In the genomic region with DNA sequence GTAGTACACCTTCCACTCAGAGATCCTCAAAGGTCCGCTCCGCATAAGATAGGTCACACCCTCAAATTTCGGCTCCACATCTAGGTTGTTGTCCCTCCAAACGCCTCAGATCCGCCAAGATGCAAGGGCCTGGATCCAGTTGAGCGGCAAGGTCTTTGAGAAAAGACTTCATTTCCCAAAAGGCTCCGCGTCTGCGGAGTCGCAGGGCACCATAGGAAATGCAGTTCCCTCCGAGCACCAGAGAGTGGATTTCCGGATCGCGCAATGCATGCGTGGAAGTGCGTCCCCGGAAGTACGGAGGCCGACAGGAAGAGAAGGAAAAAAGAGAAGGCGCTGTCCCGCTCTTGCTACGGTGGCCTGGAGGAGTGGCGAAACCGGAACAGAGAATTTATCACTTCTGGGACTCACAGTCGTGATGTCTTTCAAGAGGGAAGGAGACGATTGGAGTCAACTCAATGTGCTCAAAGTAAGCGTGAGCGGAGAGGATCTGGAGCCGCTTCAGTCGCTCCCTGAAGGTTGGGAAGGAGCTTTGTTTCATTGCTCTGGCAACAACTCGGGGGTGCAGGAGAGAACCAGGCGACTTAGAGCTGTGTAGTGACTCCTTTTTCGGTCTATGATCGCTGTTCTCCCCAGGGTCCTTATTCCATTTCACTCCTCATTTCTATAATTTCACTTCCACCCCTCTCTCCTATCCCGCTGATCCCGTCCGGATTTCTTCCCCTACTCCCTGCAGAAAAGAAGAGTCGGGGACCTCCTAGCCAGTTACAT, we compare ENCODE assay signal across 1 cellular context.
TF ChIP-seq lines count a peak whose summit lies in the region.

A gene with protein sequence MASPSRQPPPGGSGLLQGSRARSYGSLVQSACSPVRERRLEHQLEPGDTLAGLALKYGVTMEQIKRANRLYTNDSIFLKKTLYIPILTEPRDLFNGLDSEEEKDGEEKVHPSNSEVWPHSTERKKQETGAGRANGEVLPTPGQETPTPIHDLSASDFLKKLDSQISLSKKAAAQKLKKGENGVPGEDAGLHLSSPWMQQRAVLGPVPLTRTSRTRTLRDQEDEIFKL (minus strand): TSS at position 165 of the 768 bp plus-strand sequence. CDS start 644 bp downstream, outside the sequence.
A gene with protein sequence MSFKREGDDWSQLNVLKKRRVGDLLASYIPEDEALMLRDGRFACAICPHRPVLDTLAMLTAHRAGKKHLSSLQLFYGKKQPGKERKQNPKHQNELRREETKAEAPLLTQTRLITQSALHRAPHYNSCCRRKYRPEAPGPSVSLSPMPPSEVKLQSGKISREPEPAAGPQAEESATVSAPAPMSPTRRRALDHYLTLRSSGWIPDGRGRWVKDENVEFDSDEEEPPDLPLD (plus strand): TSS at position 407 of the 768 bp plus-strand sequence. CDS start 9 bp downstream, at position 416.

TF ChIP-seq in HepG2, 621 proteins besides CTCF, POLR2A, EP300 and RAD21 (continued from another document and continues in another):
- TF ChIP-seq, protein P1, sequence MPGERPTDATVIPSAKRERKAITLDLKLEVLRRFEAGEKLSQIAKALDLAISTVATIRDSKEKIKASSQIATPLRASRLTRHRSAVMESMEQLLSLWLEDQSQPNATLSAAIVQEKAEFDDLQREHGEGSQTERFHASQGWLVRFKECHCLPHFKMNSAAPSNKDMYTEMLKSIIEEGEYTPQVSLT (CRISPR knock-in tag; IDR thresholded peaks at IDR 0.05; ENCODE audit: borderline replicate concordance, low read depth): peak; percentile 94; the same call in 1 of the 2 replicates
- TF ChIP-seq, protein P2, sequence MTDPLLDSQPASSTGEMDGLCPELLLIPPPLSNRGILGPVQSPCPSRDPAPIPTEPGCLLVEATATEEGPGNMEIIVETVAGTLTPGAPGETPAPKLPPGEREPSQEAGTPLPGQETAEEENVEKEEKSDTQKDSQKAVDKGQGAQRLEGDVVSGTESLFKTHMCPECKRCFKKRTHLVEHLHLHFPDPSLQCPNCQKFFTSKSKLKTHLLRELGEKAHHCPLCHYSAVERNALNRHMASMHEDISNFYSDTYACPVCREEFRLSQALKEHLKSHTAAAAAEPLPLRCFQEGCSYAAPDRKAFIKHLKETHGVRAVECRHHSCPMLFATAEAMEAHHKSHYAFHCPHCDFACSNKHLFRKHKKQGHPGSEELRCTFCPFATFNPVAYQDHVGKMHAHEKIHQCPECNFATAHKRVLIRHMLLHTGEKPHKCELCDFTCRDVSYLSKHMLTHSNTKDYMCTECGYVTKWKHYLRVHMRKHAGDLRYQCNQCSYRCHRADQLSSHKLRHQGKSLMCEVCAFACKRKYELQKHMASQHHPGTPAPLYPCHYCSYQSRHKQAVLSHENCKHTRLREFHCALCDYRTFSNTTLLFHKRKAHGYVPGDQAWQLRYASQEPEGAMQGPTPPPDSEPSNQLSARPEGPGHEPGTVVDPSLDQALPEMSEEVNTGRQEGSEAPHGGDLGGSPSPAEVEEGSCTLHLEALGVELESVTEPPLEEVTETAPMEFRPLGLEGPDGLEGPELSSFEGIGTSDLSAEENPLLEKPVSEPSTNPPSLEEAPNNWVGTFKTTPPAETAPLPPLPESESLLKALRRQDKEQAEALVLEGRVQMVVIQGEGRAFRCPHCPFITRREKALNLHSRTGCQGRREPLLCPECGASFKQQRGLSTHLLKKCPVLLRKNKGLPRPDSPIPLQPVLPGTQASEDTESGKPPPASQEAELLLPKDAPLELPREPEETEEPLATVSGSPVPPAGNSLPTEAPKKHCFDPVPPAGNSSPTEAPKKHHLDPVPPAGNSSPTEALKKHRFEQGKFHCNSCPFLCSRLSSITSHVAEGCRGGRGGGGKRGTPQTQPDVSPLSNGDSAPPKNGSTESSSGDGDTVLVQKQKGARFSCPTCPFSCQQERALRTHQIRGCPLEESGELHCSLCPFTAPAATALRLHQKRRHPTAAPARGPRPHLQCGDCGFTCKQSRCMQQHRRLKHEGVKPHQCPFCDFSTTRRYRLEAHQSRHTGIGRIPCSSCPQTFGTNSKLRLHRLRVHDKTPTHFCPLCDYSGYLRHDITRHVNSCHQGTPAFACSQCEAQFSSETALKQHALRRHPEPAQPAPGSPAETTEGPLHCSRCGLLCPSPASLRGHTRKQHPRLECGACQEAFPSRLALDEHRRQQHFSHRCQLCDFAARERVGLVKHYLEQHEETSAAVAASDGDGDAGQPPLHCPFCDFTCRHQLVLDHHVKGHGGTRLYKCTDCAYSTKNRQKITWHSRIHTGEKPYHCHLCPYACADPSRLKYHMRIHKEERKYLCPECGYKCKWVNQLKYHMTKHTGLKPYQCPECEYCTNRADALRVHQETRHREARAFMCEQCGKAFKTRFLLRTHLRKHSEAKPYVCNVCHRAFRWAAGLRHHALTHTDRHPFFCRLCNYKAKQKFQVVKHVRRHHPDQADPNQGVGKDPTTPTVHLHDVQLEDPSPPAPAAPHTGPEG (CRISPR knock-in tag; IDR thresholded peaks at IDR 0.05): 0 out of 2 replicates have a peak, but pooled peaks have one; percentile 72
- TF ChIP-seq POGZ (CRISPR knock-in tag; IDR thresholded peaks at IDR 0.05) (peak; percentile 87), ZNF3 (CRISPR knock-in tag; IDR thresholded peaks at IDR 0.05) (no peak), ZNF260 (CRISPR knock-in tag; IDR thresholded peaks at IDR 0.05; ENCODE audit: borderline replicate concordance, low read depth) (no peak), SMAD9 (CRISPR knock-in tag; IDR thresholded peaks at IDR 0.05) (no peak), ZSCAN29 (CRISPR knock-in tag; conservative IDR thresholded peaks at IDR 0.05) (peak; percentile 70; the same call in 1 of the 2 replicates), ZNF720 (CRISPR knock-in tag; IDR thresholded peaks at IDR 0.05) (no peak), ZNF75D (CRISPR knock-in tag; IDR thresholded peaks at IDR 0.05; ENCODE audit: borderline replicate concordance) (no peak), JUN (CRISPR knock-in tag; IDR thresholded peaks at IDR 0.05) (0 out of 2 replicates have a peak, but pooled peaks have one; percentile 28), ZNF256 (CRISPR knock-in tag; conservative IDR thresholded peaks at IDR 0.05) (peak; percentile 80), GPN1 (CRISPR knock-in tag; IDR thresholded peaks at IDR 0.05; ENCODE audit: borderline replicate concordance) (no peak), RBM22 (optimal IDR thresholded peaks at IDR 0.05; ENCODE audit: low read length) (no peak), PLRG1 (conservative IDR thresholded peaks at IDR 0.05) (no peak), NFIC (IDR thresholded peaks at IDR 0.05; ENCODE audit: low read length) (peak; percentile 51; the same call in 1 of the 2 replicates), PHB2 (IDR thresholded peaks at IDR 0.05; ENCODE audit: partially characterized antibody) (no peak), KDM5A (IDR thresholded peaks at IDR 0.05; ENCODE audit: borderline replicate concordance, low read length) (peak; percentile 96), KDM1A (CRISPR knock-in tag; IDR thresholded peaks at IDR 0.05) (no peak), TBX3 (IDR thresholded peaks at IDR 0.05; ENCODE audit: borderline replicate concordance) (0 out of 2 replicates have a peak, but pooled peaks have one; percentile 16), ZNF296 (CRISPR knock-in tag; conservative IDR thresholded peaks at IDR 0.05) (no peak), RARA (CRISPR knock-in tag; IDR thresholded peaks at IDR 0.05) (no peak), ARID2 (CRISPR knock-in tag; IDR thresholded peaks at IDR 0.05; ENCODE audit: borderline replicate concordance) (no peak), SP5 (CRISPR knock-in tag; IDR thresholded peaks at IDR 0.05; ENCODE audit: borderline replicate concordance, low read depth) (no peak; the same call in 1 of the 2 replicates), ZFP41 (CRISPR knock-in tag; IDR thresholded peaks at IDR 0.05; ENCODE audit: borderline replicate concordance) (0 out of 2 replicates have a peak, but pooled peaks have one; percentile 2), ZSCAN12 (CRISPR knock-in tag; IDR thresholded peaks at IDR 0.05) (0 out of 2 replicates have a peak, but pooled peaks have one; percentile 57), PHF5A (CRISPR knock-in tag; IDR thresholded peaks at IDR 0.05; ENCODE audit: low read depth, unreplicated experiment) (no peak), ELF3 (CRISPR knock-in tag; IDR thresholded peaks at IDR 0.05) (peak; percentile 95), ZMYM2 (CRISPR knock-in tag; IDR thresholded peaks at IDR 0.05) (no peak), PCBP1 (IDR thresholded peaks at IDR 0.05; ENCODE audit: borderline replicate concordance, low read depth, low read length) (0 out of 2 replicates have a peak, but pooled peaks have one; percentile 59)
- TF ChIP-seq, protein P3, sequence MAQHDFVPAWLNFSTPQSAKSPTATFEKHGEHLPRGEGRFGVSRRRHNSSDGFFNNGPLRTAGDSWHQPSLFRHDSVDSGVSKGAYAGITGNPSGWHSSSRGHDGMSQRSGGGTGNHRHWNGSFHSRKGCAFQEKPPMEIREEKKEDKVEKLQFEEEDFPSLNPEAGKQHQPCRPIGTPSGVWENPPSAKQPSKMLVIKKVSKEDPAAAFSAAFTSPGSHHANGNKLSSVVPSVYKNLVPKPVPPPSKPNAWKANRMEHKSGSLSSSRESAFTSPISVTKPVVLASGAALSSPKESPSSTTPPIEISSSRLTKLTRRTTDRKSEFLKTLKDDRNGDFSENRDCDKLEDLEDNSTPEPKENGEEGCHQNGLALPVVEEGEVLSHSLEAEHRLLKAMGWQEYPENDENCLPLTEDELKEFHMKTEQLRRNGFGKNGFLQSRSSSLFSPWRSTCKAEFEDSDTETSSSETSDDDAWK (CRISPR knock-in tag; IDR thresholded peaks at IDR 0.05): no peak
- TF ChIP-seq, protein P4, sequence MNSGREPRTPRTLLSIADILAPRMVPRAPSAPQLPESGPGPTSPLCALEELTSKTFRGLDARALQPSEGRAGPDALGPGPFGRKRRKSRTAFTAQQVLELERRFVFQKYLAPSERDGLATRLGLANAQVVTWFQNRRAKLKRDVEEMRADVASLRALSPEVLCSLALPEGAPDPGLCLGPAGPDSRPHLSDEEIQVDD (CRISPR knock-in tag; IDR thresholded peaks at IDR 0.05; ENCODE audit: borderline replicate concordance): no peak
- TF ChIP-seq, protein P5, sequence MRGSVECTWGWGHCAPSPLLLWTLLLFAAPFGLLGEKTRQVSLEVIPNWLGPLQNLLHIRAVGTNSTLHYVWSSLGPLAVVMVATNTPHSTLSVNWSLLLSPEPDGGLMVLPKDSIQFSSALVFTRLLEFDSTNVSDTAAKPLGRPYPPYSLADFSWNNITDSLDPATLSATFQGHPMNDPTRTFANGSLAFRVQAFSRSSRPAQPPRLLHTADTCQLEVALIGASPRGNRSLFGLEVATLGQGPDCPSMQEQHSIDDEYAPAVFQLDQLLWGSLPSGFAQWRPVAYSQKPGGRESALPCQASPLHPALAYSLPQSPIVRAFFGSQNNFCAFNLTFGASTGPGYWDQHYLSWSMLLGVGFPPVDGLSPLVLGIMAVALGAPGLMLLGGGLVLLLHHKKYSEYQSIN (CRISPR knock-in tag; IDR thresholded peaks at IDR 0.05; ENCODE audit: borderline replicate concordance): no peak
- TF ChIP-seq, protein P6, sequence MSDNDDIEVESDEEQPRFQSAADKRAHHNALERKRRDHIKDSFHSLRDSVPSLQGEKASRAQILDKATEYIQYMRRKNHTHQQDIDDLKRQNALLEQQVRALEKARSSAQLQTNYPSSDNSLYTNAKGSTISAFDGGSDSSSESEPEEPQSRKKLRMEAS (IDR thresholded peaks at IDR 0.05): peak; percentile 38; the same call in 1 of the 2 replicates
- TF ChIP-seq, protein P7, sequence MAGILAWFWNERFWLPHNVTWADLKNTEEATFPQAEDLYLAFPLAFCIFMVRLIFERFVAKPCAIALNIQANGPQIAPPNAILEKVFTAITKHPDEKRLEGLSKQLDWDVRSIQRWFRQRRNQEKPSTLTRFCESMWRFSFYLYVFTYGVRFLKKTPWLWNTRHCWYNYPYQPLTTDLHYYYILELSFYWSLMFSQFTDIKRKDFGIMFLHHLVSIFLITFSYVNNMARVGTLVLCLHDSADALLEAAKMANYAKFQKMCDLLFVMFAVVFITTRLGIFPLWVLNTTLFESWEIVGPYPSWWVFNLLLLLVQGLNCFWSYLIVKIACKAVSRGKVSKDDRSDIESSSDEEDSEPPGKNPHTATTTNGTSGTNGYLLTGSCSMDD (CRISPR knock-in tag; IDR thresholded peaks at IDR 0.05): no peak
- TF ChIP-seq, protein P8, sequence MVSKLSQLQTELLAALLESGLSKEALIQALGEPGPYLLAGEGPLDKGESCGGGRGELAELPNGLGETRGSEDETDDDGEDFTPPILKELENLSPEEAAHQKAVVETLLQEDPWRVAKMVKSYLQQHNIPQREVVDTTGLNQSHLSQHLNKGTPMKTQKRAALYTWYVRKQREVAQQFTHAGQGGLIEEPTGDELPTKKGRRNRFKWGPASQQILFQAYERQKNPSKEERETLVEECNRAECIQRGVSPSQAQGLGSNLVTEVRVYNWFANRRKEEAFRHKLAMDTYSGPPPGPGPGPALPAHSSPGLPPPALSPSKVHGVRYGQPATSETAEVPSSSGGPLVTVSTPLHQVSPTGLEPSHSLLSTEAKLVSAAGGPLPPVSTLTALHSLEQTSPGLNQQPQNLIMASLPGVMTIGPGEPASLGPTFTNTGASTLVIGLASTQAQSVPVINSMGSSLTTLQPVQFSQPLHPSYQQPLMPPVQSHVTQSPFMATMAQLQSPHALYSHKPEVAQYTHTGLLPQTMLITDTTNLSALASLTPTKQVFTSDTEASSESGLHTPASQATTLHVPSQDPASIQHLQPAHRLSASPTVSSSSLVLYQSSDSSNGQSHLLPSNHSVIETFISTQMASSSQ (IDR thresholded peaks at IDR 0.05; ENCODE audit: low read depth): peak; percentile 56; the same call in 1 of the 2 replicates
- TF ChIP-seq, protein P8 (CRISPR knock-in tag; IDR thresholded peaks at IDR 0.05; ENCODE audit: borderline replicate concordance): peak; percentile 80
- TF ChIP-seq, protein P9, sequence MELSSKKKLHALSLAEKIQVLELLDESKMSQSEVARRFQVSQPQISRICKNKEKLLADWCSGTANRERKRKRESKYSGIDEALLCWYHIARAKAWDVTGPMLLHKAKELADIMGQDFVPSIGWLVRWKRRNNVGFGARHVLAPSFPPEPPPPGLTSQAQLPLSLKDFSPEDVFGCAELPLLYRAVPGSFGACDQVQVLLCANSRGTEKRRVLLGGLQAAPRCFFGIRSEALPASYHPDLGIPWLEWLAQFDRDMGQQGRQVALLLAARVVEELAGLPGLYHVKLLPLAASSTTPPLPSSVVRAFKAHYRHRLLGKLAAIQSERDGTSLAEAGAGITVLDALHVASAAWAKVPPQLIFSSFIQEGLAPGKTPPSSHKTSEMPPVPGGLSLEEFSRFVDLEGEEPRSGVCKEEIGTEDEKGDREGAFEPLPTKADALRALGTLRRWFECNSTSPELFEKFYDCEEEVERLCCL (CRISPR knock-in tag; IDR thresholded peaks at IDR 0.05; ENCODE audit: borderline replicate concordance): no peak
